ENCODE assay signal across 8 cellular contexts in the genomic region with DNA sequence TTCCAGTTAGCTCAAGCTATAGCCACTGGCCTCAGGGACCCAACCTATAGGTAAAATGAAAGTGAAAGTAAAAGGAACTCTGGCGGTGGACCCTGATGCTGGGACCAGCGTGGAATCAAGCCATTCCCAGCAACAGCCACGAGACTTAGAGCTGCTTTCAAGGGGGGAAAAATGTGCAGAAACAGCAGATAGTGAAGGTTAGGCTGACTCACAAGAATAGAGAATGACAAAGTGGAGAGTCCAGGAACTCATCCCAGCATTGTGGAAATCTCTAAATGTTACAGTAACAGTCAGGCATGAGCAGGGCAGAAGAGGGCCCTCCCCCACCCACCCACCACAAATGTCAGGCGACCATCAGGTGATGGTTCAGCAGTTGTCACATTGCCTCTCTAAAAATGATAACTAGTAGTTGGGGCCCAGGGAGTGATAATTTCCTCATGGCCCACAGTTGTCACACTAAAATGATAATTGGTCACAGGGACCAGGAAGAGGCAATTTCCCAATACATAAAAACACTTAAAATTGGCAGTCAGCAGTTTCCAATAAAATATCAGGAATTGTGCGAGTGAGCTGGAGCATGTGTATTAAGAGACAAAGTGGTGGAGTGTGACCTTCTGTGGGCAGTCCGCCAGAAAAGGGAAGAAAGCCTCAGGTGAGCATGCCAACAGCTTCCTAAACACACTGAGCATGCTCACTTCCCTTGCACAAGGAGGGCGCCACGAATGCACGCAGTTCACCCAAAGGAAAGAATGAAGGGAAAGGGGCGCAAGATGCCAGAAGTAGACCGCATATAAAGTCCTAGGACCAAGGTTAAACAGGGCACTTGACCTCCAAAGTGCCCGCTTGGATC.
DNase-seq lines count a peak whose midpoint lies in the region; ATAC-seq and TF ChIP-seq lines count a peak whose summit lies in the region.

No MANE protein-coding gene starts in this region.

- CTCF ChIA-PET in HEK293 (lab: Yijun Ruan, JAX) = no interaction called here

- peaks cover 0 to 3% (median 0%) of the 10 kb centered on the region in 7 donors for H3K9me3 Mint-ChIP-seq in CD14-positive monocyte
- peaks cover 8% of the 10 kb centered on the region in 2 donors for H3K9me3 Mint-ChIP-seq in stimulated activated naive B cell treated with anti-CD40 and anti-IgM and Interleukin-4, amounts not matched to agents 10 μg/mL and 1 μg/mL and 100 μg/mL, for 72 hours

- H3K36me3 ChIP-seq in HEK293 (ENCODE audit: control insufficient read depth in 2 of 2, insufficient read depth in 1 of 2, low read length in 2 of 2) (no peaks in the 10 kb centered on the region), esophagus muscularis mucosa (no peaks in the 10 kb centered on the region), suprapubic skin (no peaks in the 10 kb centered on the region)

- no peak for DNase-seq in CD14-positive monocyte (ENCODE audit: low spot score)
- peak; percentile 24 to 49 for DNase-seq in SHP77 (lab: John Stamatoyannopoulos, UW)
- no peak for DNase-seq in esophagus muscularis mucosa (ENCODE audit: extremely low spot score)
- DNase-seq in stimulated activated naive B cell treated with anti-CD40 and anti-IgM and Interleukin-4, amounts not matched to agents 10 μg/mL and 1 μg/mL and 100 μg/mL, for 72 hours = no peak
- no peak for DNase-seq in lower leg skin (ENCODE audit: low spot score in 2 of 2)
- no peak for DNase-seq in suprapubic skin (ENCODE audit: low spot score in 2 of 2)

- peak overlapping the region in 2 of 7 donors; percentile 52 to 70 for H3K27ac Mint-ChIP-seq in CD14-positive monocyte
- H3K27ac Mint-ChIP-seq in stimulated activated naive B cell treated with anti-CD40 and anti-IgM and Interleukin-4, amounts not matched to agents 10 μg/mL and 1 μg/mL and 100 μg/mL, for 72 hours = no peak overlapping the region

- no peak overlapping the region for H3K4me3 ChIP-seq in HEK293 (ENCODE audit: low read depth, low read length)
- H3K4me3 ChIP-seq in esophagus muscularis mucosa = peak overlapping the region; percentile 25 to 46 (median 29)
- no peak overlapping the region for H3K4me3 ChIP-seq in lower leg skin (ENCODE audit: low read depth, poor library complexity, severe bottlenecking)
- H3K4me3 ChIP-seq in suprapubic skin = no peak overlapping the region

- 84% methylated on average over 12 of the region's 12 CpGs for WGBS in esophagus muscularis mucosa
- WGBS in lower leg skin, 2 donors = 80 to 83% methylated on average over 12 of the region's 12 CpGs
- whole genome bisulfite sequencing in suprapubic skin = 86% methylated on average over 12 of the region's 12 CpGs

- H3K27ac ChIP-seq in HEK293 (ENCODE audit: extremely low read depth, low read depth, low read length) (no peak overlapping the region), esophagus muscularis mucosa (replicated peaks in 1 of 4) (no peak overlapping the region), suprapubic skin (no peak overlapping the region)

- H3K4me3 Mint-ChIP-seq in CD14-positive monocyte = peak overlapping the region; percentile 48 to 72
- peak overlapping the region in 1 of 2 donors; percentile 74 for H3K4me3 Mint-ChIP-seq in stimulated activated naive B cell treated with anti-CD40 and anti-IgM and Interleukin-4, amounts not matched to agents 10 μg/mL and 1 μg/mL and 100 μg/mL, for 72 hours

- H3K27me3 ChIP-seq in esophagus muscularis mucosa = no peaks in the 10 kb centered on the region
- H3K27me3 ChIP-seq in suprapubic skin = no peaks in the 10 kb centered on the region

- POLR2A ChIA-PET in HEK293 (lab: Yijun Ruan, JAX) = no interaction called here

- intact Hi-C loops in CD14-positive monocyte (cut with micrococcal nuclease) (no loop called here), esophagus muscularis mucosa (cut with DNase I) (no loop called here), lower leg skin (cut with DNase I; ENCODE audit: low total_unique reads) (no loop called here)

- peak; percentile 29 to 37 for ATAC-seq in stimulated activated naive B cell treated with anti-CD40 and anti-IgM and Interleukin-4, amounts not matched to agents 10 μg/mL and 1 μg/mL and 100 μg/mL, for 72 hours (replicated peaks)
- no peak for ATAC-seq in HG03139 (IDR thresholded peaks at IDR 0.05; ENCODE audit: unreplicated experiment)

- no peak for TF ChIP-seq CTCF in CD14-positive monocyte (IDR thresholded peaks at IDR 0.05)
- no peak for TF ChIP-seq CTCF in HEK293 (tag by site-specific recombination; IDR thresholded peaks at IDR 0.05)
- no peak for TF ChIP-seq CTCF in esophagus muscularis mucosa (IDR thresholded peaks at IDR 0.05)
- TF ChIP-seq CTCF in lower leg skin (IDR thresholded peaks at IDR 0.05) = no peak
- no peak for TF ChIP-seq CTCF in suprapubic skin (IDR thresholded peaks at IDR 0.05)

- H3K9me3 ChIP-seq in HEK293 (ENCODE audit: control insufficient read depth, insufficient read depth, low read depth, low read length) (no peaks in the 10 kb centered on the region), esophagus muscularis mucosa (no peaks in the 10 kb centered on the region), suprapubic skin (no peaks in the 10 kb centered on the region)

- H3K4me1 ChIP-seq in HEK293 (ENCODE audit: control insufficient read depth, insufficient read depth, low read length) = no peaks in the 10 kb centered on the region
- H3K4me1 ChIP-seq in esophagus muscularis mucosa = peaks cover 0 to 5% (median 0%) of the 10 kb centered on the region in 4 donors
- H3K4me1 ChIP-seq in suprapubic skin = no peaks in the 10 kb centered on the region

- H3K4me1 Mint-ChIP-seq in CD14-positive monocyte = peaks cover 50% of the 10 kb centered on the region
- H3K4me1 Mint-ChIP-seq in stimulated activated naive B cell treated with anti-CD40 and anti-IgM and Interleukin-4, amounts not matched to agents 10 μg/mL and 1 μg/mL and 100 μg/mL, for 72 hours = peaks cover 31 to 48% of the 10 kb centered on the region in 2 donors

- H3K36me3 Mint-ChIP-seq in CD14-positive monocyte = peaks cover 0 to 5% of the 10 kb centered on the region in 2 donors
- H3K36me3 Mint-ChIP-seq in stimulated activated naive B cell treated with anti-CD40 and anti-IgM and Interleukin-4, amounts not matched to agents 10 μg/mL and 1 μg/mL and 100 μg/mL, for 72 hours = no peaks in the 10 kb centered on the region

- no peak for TF ChIP-seq POLR2A in esophagus muscularis mucosa (IDR thresholded peaks at IDR 0.05; ENCODE audit: low read depth)
- no peak for TF ChIP-seq POLR2A in lower leg skin (IDR thresholded peaks at IDR 0.05)
- no peak for TF ChIP-seq POLR2A in suprapubic skin (IDR thresholded peaks at IDR 0.05)

- no peak for TF ChIP-seq EP300 in esophagus muscularis mucosa (IDR thresholded peaks at IDR 0.05)
- TF ChIP-seq EP300 in suprapubic skin (IDR thresholded peaks at IDR 0.05) = no peak

- no peaks in the 10 kb centered on the region for H3K27me3 Mint-ChIP-seq in CD14-positive monocyte (ENCODE audit: low read depth in 3 of 3)
- H3K27me3 Mint-ChIP-seq in stimulated activated naive B cell treated with anti-CD40 and anti-IgM and Interleukin-4, amounts not matched to agents 10 μg/mL and 1 μg/mL and 100 μg/mL, for 72 hours = no peaks in the 10 kb centered on the region

TF ChIP-seq in HEK293, 187 proteins besides CTCF, POLR2A, EP300 and RAD21 (continues in another document):
- no peak for TF ChIP-seq ZNF274 (IDR thresholded peaks at IDR 0.05; ENCODE audit: low read length)
- no peak for TF ChIP-seq ZNF274 (tag by site-specific recombination; IDR thresholded peaks at IDR 0.05; ENCODE audit: borderline replicate concordance)
- TF ChIP-seq, protein P1, sequence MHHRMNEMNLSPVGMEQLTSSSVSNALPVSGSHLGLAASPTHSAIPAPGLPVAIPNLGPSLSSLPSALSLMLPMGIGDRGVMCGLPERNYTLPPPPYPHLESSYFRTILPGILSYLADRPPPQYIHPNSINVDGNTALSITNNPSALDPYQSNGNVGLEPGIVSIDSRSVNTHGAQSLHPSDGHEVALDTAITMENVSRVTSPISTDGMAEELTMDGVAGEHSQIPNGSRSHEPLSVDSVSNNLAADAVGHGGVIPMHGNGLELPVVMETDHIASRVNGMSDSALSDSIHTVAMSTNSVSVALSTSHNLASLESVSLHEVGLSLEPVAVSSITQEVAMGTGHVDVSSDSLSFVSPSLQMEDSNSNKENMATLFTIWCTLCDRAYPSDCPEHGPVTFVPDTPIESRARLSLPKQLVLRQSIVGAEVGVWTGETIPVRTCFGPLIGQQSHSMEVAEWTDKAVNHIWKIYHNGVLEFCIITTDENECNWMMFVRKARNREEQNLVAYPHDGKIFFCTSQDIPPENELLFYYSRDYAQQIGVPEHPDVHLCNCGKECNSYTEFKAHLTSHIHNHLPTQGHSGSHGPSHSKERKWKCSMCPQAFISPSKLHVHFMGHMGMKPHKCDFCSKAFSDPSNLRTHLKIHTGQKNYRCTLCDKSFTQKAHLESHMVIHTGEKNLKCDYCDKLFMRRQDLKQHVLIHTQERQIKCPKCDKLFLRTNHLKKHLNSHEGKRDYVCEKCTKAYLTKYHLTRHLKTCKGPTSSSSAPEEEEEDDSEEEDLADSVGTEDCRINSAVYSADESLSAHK (tag by site-specific recombination; IDR thresholded peaks at IDR 0.05) = no peak
- peak; percentile 90 for TF ChIP-seq ZNF335 (tag by site-specific recombination; conservative IDR thresholded peaks at IDR 0.05)
- TF ChIP-seq ZNF10 (tag by site-specific recombination; IDR thresholded peaks at IDR 0.05) = peak; percentile 82
- TF ChIP-seq, protein P2, sequence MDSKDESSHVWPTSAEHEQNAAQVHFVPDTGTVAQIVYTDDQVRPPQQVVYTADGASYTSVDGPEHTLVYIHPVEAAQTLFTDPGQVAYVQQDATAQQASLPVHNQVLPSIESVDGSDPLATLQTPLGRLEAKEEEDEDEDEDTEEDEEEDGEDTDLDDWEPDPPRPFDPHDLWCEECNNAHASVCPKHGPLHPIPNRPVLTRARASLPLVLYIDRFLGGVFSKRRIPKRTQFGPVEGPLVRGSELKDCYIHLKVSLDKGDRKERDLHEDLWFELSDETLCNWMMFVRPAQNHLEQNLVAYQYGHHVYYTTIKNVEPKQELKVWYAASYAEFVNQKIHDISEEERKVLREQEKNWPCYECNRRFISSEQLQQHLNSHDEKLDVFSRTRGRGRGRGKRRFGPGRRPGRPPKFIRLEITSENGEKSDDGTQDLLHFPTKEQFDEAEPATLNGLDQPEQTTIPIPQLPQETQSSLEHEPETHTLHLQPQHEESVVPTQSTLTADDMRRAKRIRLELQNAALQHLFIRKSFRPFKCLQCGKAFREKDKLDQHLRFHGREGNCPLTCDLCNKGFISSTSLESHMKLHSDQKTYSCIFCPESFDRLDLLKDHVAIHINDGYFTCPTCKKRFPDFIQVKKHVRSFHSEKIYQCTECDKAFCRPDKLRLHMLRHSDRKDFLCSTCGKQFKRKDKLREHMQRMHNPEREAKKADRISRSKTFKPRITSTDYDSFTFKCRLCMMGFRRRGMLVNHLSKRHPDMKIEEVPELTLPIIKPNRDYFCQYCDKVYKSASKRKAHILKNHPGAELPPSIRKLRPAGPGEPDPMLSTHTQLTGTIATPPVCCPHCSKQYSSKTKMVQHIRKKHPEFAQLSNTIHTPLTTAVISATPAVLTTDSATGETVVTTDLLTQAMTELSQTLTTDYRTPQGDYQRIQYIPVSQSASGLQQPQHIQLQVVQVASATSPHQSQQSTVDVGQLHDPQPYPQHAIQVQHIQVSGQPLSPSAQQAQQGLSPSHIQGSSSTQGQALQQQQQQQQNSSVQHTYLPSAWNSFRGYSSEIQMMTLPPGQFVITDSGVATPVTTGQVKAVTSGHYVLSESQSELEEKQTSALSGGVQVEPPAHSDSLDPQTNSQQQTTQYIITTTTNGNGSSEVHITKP (tag by site-specific recombination; IDR thresholded peaks at IDR 0.05) = peak; percentile 67

Comparison
In these comparisons a context has a peak if more than half of its experiments do, and no peak if none do; other contexts are left out.
1. DNase-seq: peak in SHP77 (2 of 2); none in CD14-positive monocyte (single experiment), esophagus muscularis mucosa (single experiment), stimulated activated naive B cell treated with anti-CD40 and anti-IgM and Interleukin-4, amounts not matched to agents 10 μg/mL and 1 μg/mL and 100 μg/mL, for 72 hours (single experiment), lower leg skin (0 of 2) and suprapubic skin (0 of 2).
2. H3K4me3 ChIP-seq: peak in esophagus muscularis mucosa (4 of 4); none in HEK293 (single experiment), lower leg skin (single experiment) and suprapubic skin (single experiment).